ENCODE assay signal across 19 cellular contexts in genomic region chr15:68718468-68718867, GRCh38.
DNase-seq lines count a peak whose midpoint lies in the region; ATAC-seq, FAIRE-seq and TF ChIP-seq lines count a peak whose summit lies in the region.
"Had no signal": no experiment of that assay in that cellular context is flagged by ENCODE, and none has a peak within 500 bp of the region (broad histone marks: within the 10 kb centered on the region; RNA-seq: fewer than 3 reads in every experiment).

No MANE protein-coding gene starts in this region.

- intact Hi-C loops in IMR-90 (cut with micrococcal nuclease), result no loop called here

- dilution Hi-C loops in IMR-90 (cut with HindIII; ENCODE audit: low sequenced_read_pairs, unreplicated experiment), result no loop called here

- H3K36me3 ChIP-seq in IMR-90 (ENCODE audit: control insufficient read depth, insufficient read depth, low read length) (peaks cover 5% of the 10 kb centered on the region), H1 (ENCODE audit: control insufficient read depth in 2 of 4, insufficient read depth in 4 of 4, low read length in 3 of 4) (no peaks in the 10 kb centered on the region)

- H2BK20ac ChIP-seq in IMR-90 (ENCODE audit: low read depth, low read length) (no peak overlapping the region), H1 (ENCODE audit: low read length) (no peak overlapping the region)

- H4K20me1 ChIP-seq in IMR-90 (ENCODE audit: insufficient read depth, low read length), result no peaks in the 10 kb centered on the region
- H4K20me1 ChIP-seq in H1 (replicated peaks in 1 of 2; ENCODE audit: control insufficient read depth in 1 of 2, insufficient read depth in 2 of 2, low read length in 2 of 2), result no peaks in the 10 kb centered on the region

- H2AK5ac ChIP-seq in IMR-90 (ENCODE audit: low read depth, low read length) (no peak overlapping the region), H1 (ENCODE audit: low read depth, low read length) (no peak overlapping the region)

- TF ChIP-seq CTCF in IMR-90 (conservative IDR thresholded peaks at IDR 0.05; ENCODE audit: low read depth, low read length) (no peak), H1 (IDR thresholded peaks at IDR 0.05; ENCODE audit: control extremely low read depth in 1 of 3, insufficient read depth in 1 of 3, low read depth in 1 of 3, low read length in 3 of 3) (no peak)

- POLR2A ChIA-PET in IMR-90 (lab: Charles Lee; ENCODE audit: unreplicated experiment), result no interaction called here
- POLR2A ChIA-PET in H1 (lab: Charles Lee; ENCODE audit: partially characterized antibody), result no interaction called here

- no peak overlapping the region for H2BK120ac ChIP-seq in IMR-90 (ENCODE audit: low read depth, low read length)
- no peak overlapping the region for H2BK120ac ChIP-seq in H1 (replicated peaks; ENCODE audit: low read depth, low read length)

- H3K27me3 ChIP-seq in IMR-90 (ENCODE audit: control insufficient read depth, insufficient read depth, low read length) (no peaks in the 10 kb centered on the region), H1 (replicated peaks in 1 of 4; ENCODE audit: control insufficient read depth in 3 of 4, extremely low read depth in 1 of 4, insufficient read depth in 3 of 4, low read length in 3 of 4) (no peaks in the 10 kb centered on the region)

- H2BK15ac ChIP-seq in IMR-90 (ENCODE audit: low read depth, low read length) (no peak overlapping the region), H1 (ENCODE audit: low read length) (no peak overlapping the region)

- no peak overlapping the region for H3K18ac ChIP-seq in IMR-90 (ENCODE audit: low read depth, low read length)
- no peak overlapping the region for H3K18ac ChIP-seq in H1 (ENCODE audit: extremely low read depth, low read length)

- no peak for ATAC-seq in IMR-90 (ENCODE audit: low read depth)
- ATAC-seq in stimulated activated memory B cell treated with anti-CD40 and anti-IgM and Interleukin-4, amounts not matched to agents 10 μg/mL and 1 μg/mL and 100 μg/mL, for 72 hours, result peak; percentile 10
- ATAC-seq: GM12878, HCT116 had no signal

- H3K9me3 Mint-ChIP-seq in stimulated activated memory B cell treated with anti-CD40 and anti-IgM and Interleukin-4, amounts not matched to agents 10 μg/mL and 1 μg/mL and 100 μg/mL, for 72 hours, result no peaks in the 10 kb centered on the region
- H3K9me3 Mint-ChIP-seq: CD4-positive, alpha-beta T cell; H9 had no signal

- 88% methylated on average over 6 of the region's 12 CpGs; no CpG with 5 or more reads in 1 of the 2 experiments for WGBS in IMR-90 (ENCODE audit: extremely low coverage in 2 of 2, insufficient read length in 1 of 2), 2 experiments
- 87% methylated on average over 12 of the region's 12 CpGs; no CpG with 5 or more reads in 1 of the 2 experiments for WGBS in H1 (ENCODE audit: extremely low coverage in 1 of 2, insufficient coverage in 1 of 2, insufficient read length in 1 of 2, insufficient replicate concordance in 2 of 2, low coverage in 1 of 2, low lambda C conversion rate in 2 of 2, missing lambda C conversion rate in 1 of 2), 2 experiments

- no peak overlapping the region for H3K27ac Mint-ChIP-seq in stimulated activated memory B cell treated with anti-CD40 and anti-IgM and Interleukin-4, amounts not matched to agents 10 μg/mL and 1 μg/mL and 100 μg/mL, for 72 hours
- H3K27ac Mint-ChIP-seq: CD14-positive monocyte; CD4-positive, alpha-beta T cell; CD8-positive, alpha-beta memory T cell; H9 had no signal

- H3K9ac ChIP-seq in IMR-90 (ENCODE audit: low read depth, low read length) (no peak overlapping the region), H1 (replicated peaks in 1 of 4; ENCODE audit: extremely low read depth in 1 of 4, low read depth in 3 of 4, low read length in 3 of 4) (no peak overlapping the region)
- H3K9ac ChIP-seq: GM23248 had no signal

- no peak overlapping the region for H3K4me2 ChIP-seq in IMR-90 (ENCODE audit: low read depth, low read length)
- H3K4me2 ChIP-seq in H1 (ENCODE audit: insufficient read depth in 1 of 2, low read depth in 2 of 2, low read length in 2 of 2), result no peak overlapping the region

- H3K56ac ChIP-seq in IMR-90 (ENCODE audit: extremely low read depth, insufficient read depth, low read length), result no peak overlapping the region
- no peak overlapping the region for H3K56ac ChIP-seq in H1 (replicated peaks; ENCODE audit: insufficient read length, low read depth, low read length)

- H3K4me3 ChIP-seq in IMR-90 (ENCODE audit: insufficient read depth, low read depth, low read length) (no peak overlapping the region), H1 (ENCODE audit: extremely low read depth in 1 of 4, insufficient read depth in 2 of 4, low read depth in 3 of 4, low read length in 4 of 4) (no peak overlapping the region)
- H3K4me3 ChIP-seq: GM12878, GM23248 had no signal

- CTCF ChIA-PET in IMR-90 (lab: Yijun Ruan, JAX) (no interaction called here), H1 (lab: Charles Lee; ENCODE audit: partially characterized antibody) (interaction anchor here (0.9 to 1.5 kb wide), 2 partner anchors 45 to 164 kb away, joined by 3 read pairs; no protein-coding TSS in a partner anchor)

- H2BK5ac ChIP-seq in IMR-90 (ENCODE audit: low read depth, low read length, poor library complexity, severe bottlenecking) (no peak overlapping the region), H1 (ENCODE audit: low read depth, low read length) (no peak overlapping the region)

- BruUV-seq in IMR-90 (replicated peaks; lab: Mats Ljungman, UMichigan), result no TSS peak

- H3K4me1 Mint-ChIP-seq in stimulated activated memory B cell treated with anti-CD40 and anti-IgM and Interleukin-4, amounts not matched to agents 10 μg/mL and 1 μg/mL and 100 μg/mL, for 72 hours, result no peaks in the 10 kb centered on the region
- H3K4me1 Mint-ChIP-seq: CD8-positive, alpha-beta memory T cell; H9 had no signal

- no peak overlapping the region for H2AK9ac ChIP-seq in IMR-90 (replicated peaks; ENCODE audit: low read depth, low read length, poor library complexity)

- TF ChIP-seq RAD21 in IMR-90 (IDR thresholded peaks at IDR 0.05; ENCODE audit: low read length), result no peak
- TF ChIP-seq RAD21 in H1 (IDR thresholded peaks at IDR 0.05 in 1 of 2, conservative IDR thresholded peaks at IDR 0.05 in 1 of 2; ENCODE audit: low read depth in 2 of 2, low read length in 2 of 2), result no peak

- H2AFZ ChIP-seq in IMR-90 (replicated peaks; ENCODE audit: low read length, poor library complexity), result peak overlapping the region; percentile 43
- no peak overlapping the region for H2AFZ ChIP-seq in H1 (ENCODE audit: low read length)
- H2AFZ ChIP-seq: GM23248 had no signal

- H3K36me3 Mint-ChIP-seq in stimulated activated memory B cell treated with anti-CD40 and anti-IgM and Interleukin-4, amounts not matched to agents 10 μg/mL and 1 μg/mL and 100 μg/mL, for 72 hours, result no peaks in the 10 kb centered on the region
- H3K36me3 Mint-ChIP-seq: CD14-positive monocyte; CD8-positive, alpha-beta memory T cell had no signal

- H4K5ac ChIP-seq in IMR-90 (ENCODE audit: low read depth, low read length) (no peak overlapping the region), H1 (ENCODE audit: insufficient read length, low read depth, low read length) (no peak overlapping the region)

- FAIRE-seq in H1 (lab: Jason Lieb, UNC), result no peak
- FAIRE-seq: D721Med, GM12878, GM19239 had no signal

- no peak overlapping the region for H3K27ac ChIP-seq in IMR-90 (ENCODE audit: insufficient read depth, low read length)
- H3K27ac ChIP-seq in H1 (ENCODE audit: low read depth, low read length), result no peak overlapping the region
- H3K27ac ChIP-seq: GM23248 had no signal

- TF ChIP-seq POLR2A in IMR-90 (IDR thresholded peaks at IDR 0.05; ENCODE audit: low read depth, low read length) (no peak), H1 (IDR thresholded peaks at IDR 0.05; ENCODE audit: control extremely low read depth in 1 of 2, low read depth in 2 of 2, low read length in 2 of 2) (no peak)

- in situ Hi-C loops in IMR-90 (cut with MboI; ENCODE audit: low sequenced_read_pairs), result no loop called here

- no peak overlapping the region for H3K4me3 Mint-ChIP-seq in stimulated activated memory B cell treated with anti-CD40 and anti-IgM and Interleukin-4, amounts not matched to agents 10 μg/mL and 1 μg/mL and 100 μg/mL, for 72 hours
- H3K4me3 Mint-ChIP-seq: CD14-positive monocyte; CD4-positive, alpha-beta T cell; CD8-positive, alpha-beta memory T cell; H9 had no signal

- H3K27me3 Mint-ChIP-seq in stimulated activated memory B cell treated with anti-CD40 and anti-IgM and Interleukin-4, amounts not matched to agents 10 μg/mL and 1 μg/mL and 100 μg/mL, for 72 hours, result peaks cover 32% of the 10 kb centered on the region

- no peaks in the 10 kb centered on the region for H3K23me2 ChIP-seq in H1 (ENCODE audit: low read depth, low read length)

- H3K14ac ChIP-seq in IMR-90 (replicated peaks; ENCODE audit: low read depth, low read length) (no peak overlapping the region), H1 (ENCODE audit: insufficient read length) (no peak overlapping the region)

- H3K9me3 ChIP-seq in IMR-90 (ENCODE audit: control insufficient read depth, insufficient read depth, low read length) (no peaks in the 10 kb centered on the region), H1 (ENCODE audit: insufficient read depth in 2 of 2, low read depth in 1 of 2, low read length in 1 of 2) (no peaks in the 10 kb centered on the region)

- H3K79me1 ChIP-seq in IMR-90 (ENCODE audit: low read depth in 1 of 2, low read length in 2 of 2) (no peaks in the 10 kb centered on the region), H1 (ENCODE audit: low read depth, low read length) (no peaks in the 10 kb centered on the region)

- H4K91ac ChIP-seq in IMR-90 (ENCODE audit: insufficient read depth, low read depth, low read length) (no peak overlapping the region), H1 (replicated peaks; ENCODE audit: insufficient read length, low read length) (no peak overlapping the region)

- H3K9me1 ChIP-seq in IMR-90 (ENCODE audit: insufficient read depth, low read length), result peaks cover 3% of the 10 kb centered on the region

- no peak for TF ChIP-seq EP300 in H1 (IDR thresholded peaks at IDR 0.05; ENCODE audit: borderline replicate concordance in 1 of 2, low read depth in 2 of 2, low read length in 2 of 2)

- DNase-seq in IMR-90, result no peak
- no peak for DNase-seq in H1 (ENCODE audit: low read depth in 1 of 2, low spot score in 2 of 2)
- no peak for DNase-seq in hepatic stellate cell (ENCODE audit: low spot score)
- no peak for DNase-seq in glomerular visceral epithelial cell (ENCODE audit: extremely low spot score)
- DNase-seq in activated CD4-positive, CD25-positive, alpha-beta regulatory T cell treated with anti-CD3 and anti-CD28 coated beads, Interleukin-2, amount 50 U/mL, for 72 hours, result no peak
- DNase-seq: CD4-positive, alpha-beta T cell; CD8-positive, alpha-beta memory T cell; DMS 273 treated with DMSO at 0.1 percent for 48 hours; DMS79; EL; GDM1; GM23248; H9 had no signal

- H4K8ac ChIP-seq in IMR-90 (ENCODE audit: low read depth in 2 of 2, low read length in 2 of 2) (no peak overlapping the region), H1 (ENCODE audit: extremely low read depth, insufficient read depth, low read length) (peak overlapping the region; percentile 63; the same call in 1 of the 2 replicates)

- H3K4me1 ChIP-seq in IMR-90 (ENCODE audit: control insufficient read depth, insufficient read depth, low read length) (no peaks in the 10 kb centered on the region), H1 (replicated peaks in 1 of 4; ENCODE audit: control insufficient read depth in 3 of 4, insufficient read depth in 4 of 4, low read length in 3 of 4) (no peaks in the 10 kb centered on the region)

- H3K23ac ChIP-seq in IMR-90 (ENCODE audit: low read depth, low read length) (no peak overlapping the region), H1 (ENCODE audit: insufficient read length) (no peak overlapping the region)

- H3K4ac ChIP-seq in IMR-90 (ENCODE audit: low read depth, low read length), result no peak overlapping the region
- H3K4ac ChIP-seq in H1 (replicated peaks; ENCODE audit: insufficient read length, low read depth, low read length), result no peak overlapping the region

- no peak overlapping the region for H2BK12ac ChIP-seq in H1 (ENCODE audit: low read depth, low read length)

- no peaks in the 10 kb centered on the region for H3K79me2 ChIP-seq in H1 (ENCODE audit: control insufficient read depth in 1 of 2, insufficient read depth in 2 of 2, low read length in 2 of 2)
